9 cellular contexts compared by ENCODE assay signal in genomic region chr19:46579286-46579944, GRCh38. TPM values are rescaled to one million over a fixed set of nuclear protein-coding genes. Genes with fewer than 3 reads are reported as not detected.
A peak's percentile ranks its signal among the peaks of the same experiment; 100 is the strongest.
DNase-seq lines count a peak whose midpoint lies in the region; ATAC-seq and TF ChIP-seq lines count a peak whose summit lies in the region.
"Had no signal": no experiment of that assay in that cellular context is flagged by ENCODE, and none has a peak within 500 bp of the region (broad histone marks: within the 10 kb centered on the region; RNA-seq: fewer than 3 reads in every experiment).

No MANE protein-coding gene starts in this region.

- H3K36me3 Mint-ChIP-seq in chondrocyte (ENCODE audit: low read depth), result peaks cover 9% of the 10 kb centered on the region
- H3K36me3 Mint-ChIP-seq: natural killer cell treated with Interleukin-12 subunit alpha and Interleukin-12 subunit beta and Interleukin-15 and Interleukin-18, amount 100 ng/mL, for 72 hours had no signal

- no peaks in the 10 kb centered on the region for H3K36me3 ChIP-seq in DOHH2 (ENCODE audit: control insufficient read depth, low read length)

- H3K4me1 ChIP-seq in DOHH2 (ENCODE audit: control insufficient read depth, low read length), result peaks cover 19% of the 10 kb centered on the region

- no peak overlapping the region for H3K4me3 ChIP-seq in DOHH2 (ENCODE audit: low read length)
- H3K4me3 ChIP-seq in retinal pigment epithelial cell (ENCODE audit: low read length), result no peak overlapping the region

- H3K27me3 ChIP-seq in DOHH2 (ENCODE audit: control insufficient read depth, low read length), result peaks cover 4% of the 10 kb centered on the region; the same call in 1 of the 2 replicates

- H3K4me3 Mint-ChIP-seq in chondrocyte (ENCODE audit: unreplicated experiment), result no peak overlapping the region
- H3K4me3 Mint-ChIP-seq: natural killer cell treated with Interleukin-12 subunit alpha and Interleukin-12 subunit beta and Interleukin-15 and Interleukin-18, amount 100 ng/mL, for 72 hours had no signal

- H3K27ac ChIP-seq in DOHH2 (ENCODE audit: low read depth, low read length), result no peak overlapping the region

- H3K9me3 ChIP-seq in DOHH2 (ENCODE audit: control insufficient read depth, insufficient read depth, low read length), result peaks cover 4% of the 10 kb centered on the region; the same call in 1 of the 2 replicates

- H3K4me2 ChIP-seq in DOHH2 (ENCODE audit: low read length), result no peak overlapping the region

- H3K27ac Mint-ChIP-seq in chondrocyte (ENCODE audit: unreplicated experiment), result no peak overlapping the region
- H3K27ac Mint-ChIP-seq: natural killer cell treated with Interleukin-12 subunit alpha and Interleukin-12 subunit beta and Interleukin-15 and Interleukin-18, amount 100 ng/mL, for 72 hours had no signal

- no peaks in the 10 kb centered on the region for H3K79me2 ChIP-seq in DOHH2 (ENCODE audit: control insufficient read depth, low read length)

- H3K9me3 Mint-ChIP-seq in chondrocyte (ENCODE audit: low read depth), result peaks cover 10% of the 10 kb centered on the region
- H3K9me3 Mint-ChIP-seq: natural killer cell treated with Interleukin-12 subunit alpha and Interleukin-12 subunit beta and Interleukin-15 and Interleukin-18, amount 100 ng/mL, for 72 hours had no signal

- ATAC-seq in HG03432 (IDR thresholded peaks at IDR 0.05; ENCODE audit: unreplicated experiment), result no peak
- ATAC-seq in HG02623 (IDR thresholded peaks at IDR 0.05; ENCODE audit: unreplicated experiment), result no peak

- TF ChIP-seq CTCF in DOHH2 (IDR thresholded peaks at IDR 0.05; ENCODE audit: low read depth, low read length, poor library complexity, severe bottlenecking) (peak; percentile 75), chondrocyte (IDR thresholded peaks at IDR 0.05) (peak; percentile 68), retinal pigment epithelial cell (conservative IDR thresholded peaks at IDR 0.05; ENCODE audit: low read depth, low read length) (peak; percentile 66)

- peaks cover 6% of the 10 kb centered on the region for H3K27me3 Mint-ChIP-seq in chondrocyte (ENCODE audit: low read depth)

- H4K20me1 ChIP-seq in DOHH2 (ENCODE audit: control insufficient read depth, insufficient read depth, low read depth, low read length), result no peaks in the 10 kb centered on the region

- no peaks in the 10 kb centered on the region for H3K9me2 ChIP-seq in DOHH2 (replicated peaks; ENCODE audit: control insufficient read depth, low read length)

- DNase-seq in NCI-H2227 treated with DMSO at 0.1 percent for 48 hours (lab: John Stamatoyannopoulos, UW) (peak; percentile 16), chondrocyte (ENCODE audit: low spot score) (no peak), retinal pigment epithelial cell (ENCODE audit: low read depth) (no peak), NCI-H1436 (lab: John Stamatoyannopoulos, UW) (no peak), amniotic stem cell (lab: John Stamatoyannopoulos, UW) (no peak)

- peaks cover 3% of the 10 kb centered on the region; the same call in 1 of the 2 replicates for H3F3A ChIP-seq in DOHH2 (ENCODE audit: control insufficient read depth, insufficient read depth)

- H3K4me1 Mint-ChIP-seq in chondrocyte (ENCODE audit: low read depth), result peaks cover 2% of the 10 kb centered on the region

RNA-seq across cellular contexts. Expression of gene CALM3, which starts 21.7 kb away (rescaled TPM):
- 137 to 148 TPM (median 144 TPM) in 3 replicates for total RNA-seq in chondrocyte

RNA-seq across cellular contexts. Expression of gene PTGIR, which starts 45.5 kb away (rescaled TPM):
- total RNA-seq in chondrocyte, result 0.80 to 2.4 TPM (median 2.2 TPM) in 3 replicates

RNA-seq across cellular contexts. Expression of gene GNG8, which starts 56.6 kb away (rescaled TPM):
- total RNA-seq in chondrocyte, result not detected in 3 replicates
